In the genomic region with DNA sequence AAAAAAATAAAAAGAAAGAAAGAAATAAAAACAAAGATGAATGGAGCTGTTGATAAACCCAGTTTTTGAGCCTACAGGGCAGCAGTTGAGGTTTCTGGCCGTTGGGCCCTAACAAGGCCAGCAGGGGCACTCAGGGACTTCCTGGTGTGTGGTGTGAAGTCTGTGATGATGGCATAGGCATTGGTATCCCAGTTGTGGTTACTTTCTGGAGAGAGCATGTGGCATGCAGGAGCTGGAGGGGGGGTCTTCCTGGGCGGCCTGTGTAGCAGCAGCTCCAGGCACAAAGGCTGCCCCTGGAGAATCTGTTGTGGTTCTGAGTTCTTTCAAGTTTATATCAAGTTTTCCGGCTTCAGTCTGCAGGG, we compare ENCODE assay signal across 8 cellular contexts. TPM values are rescaled to one million over a fixed set of nuclear protein-coding genes. Genes with fewer than 3 reads are reported as not detected.
A peak's percentile ranks its signal among the peaks of the same experiment; 100 is the strongest.
DNase-seq lines count a peak whose midpoint lies in the region; FAIRE-seq and TF ChIP-seq lines count a peak whose summit lies in the region.

No MANE protein-coding gene starts in this region.

- peak overlapping the region; percentile 95 to 98 for H3K27ac ChIP-seq in prostate gland

- DNase-seq in SIG-M5 treated with dmso at 0.1 percent for 504 hours (lab: John Stamatoyannopoulos, UW; ENCODE audit: unreplicated experiment) (peak; percentile 48), SIG-M5 (lab: John Stamatoyannopoulos, UW) (no peak), RCC 7860 (ENCODE audit: low spot score) (peak; percentile 84), epithelial cell of proximal tubule (ENCODE audit: low read depth) (peak; percentile 7), prostate gland (ENCODE audit: low spot score) (no peak), amygdala (lab: John Stamatoyannopoulos, UW) (no peak), NCI-H2227 (lab: John Stamatoyannopoulos, UW; ENCODE audit: unreplicated experiment) (no peak), NCI-H748 (lab: John Stamatoyannopoulos, UW; ENCODE audit: unreplicated experiment) (no peak)

- no peak for TF ChIP-seq POLR2A in prostate gland (IDR thresholded peaks at IDR 0.05)

- peak; percentile 20 for TF ChIP-seq CTCF in epithelial cell of proximal tubule (conservative IDR thresholded peaks at IDR 0.05; ENCODE audit: low read depth, low read length)
- TF ChIP-seq CTCF in prostate gland (IDR thresholded peaks at IDR 0.05), result no peak

- H3K27me3 ChIP-seq in prostate gland (replicated peaks; ENCODE audit: insufficient read depth), result no peaks in the 10 kb centered on the region

- H3K36me3 ChIP-seq in prostate gland, result no peaks in the 10 kb centered on the region

- H3K4me3 ChIP-seq in epithelial cell of proximal tubule (ENCODE audit: low read depth, low read length), result no peak overlapping the region
- no peak overlapping the region for H3K4me3 ChIP-seq in prostate gland

- WGBS in prostate gland, result 65% methylated on average over 3 of the region's 3 CpGs

- FAIRE-seq in RCC 7860 (lab: Jason Lieb, UNC), result peak; percentile 65

- peaks cover 4% of the 10 kb centered on the region for H3K4me1 ChIP-seq in prostate gland (replicated peaks)

- H3K9me3 ChIP-seq in prostate gland, result no peaks in the 10 kb centered on the region

- intact Hi-C loops in prostate gland (cut with DNase I), result no loop called here

RNA-seq across cellular contexts. Expression of a gene that starts 2.0 kb away (rescaled TPM):
- 5.8 and 34.7 TPM in 2 replicates for total RNA-seq in epithelial cell of proximal tubule
- 10 to 100 TPM; 62.1 to 84.5 TPM for total RNA-seq in prostate gland

RNA-seq across cellular contexts. Expression of a gene that starts 2.1 kb away (rescaled TPM):
- 233 and 272 TPM in 2 replicates for total RNA-seq in epithelial cell of proximal tubule
- 100 to 1,000 TPM; 456 to 513 TPM for total RNA-seq in prostate gland

Comparison
In these comparisons a context has a peak if more than half of its experiments do, and no peak if none do; other contexts are left out.
1. DNase-seq: peak in SIG-M5 treated with dmso at 0.1 percent for 504 hours (single experiment), RCC 7860 (single experiment) and epithelial cell of proximal tubule (single experiment); none in SIG-M5 (single experiment), prostate gland (single experiment), amygdala (0 of 56), NCI-H2227 (single experiment) and NCI-H748 (single experiment).